Comparison of ENCODE assay signal across 14 cellular contexts in the genomic region with DNA sequence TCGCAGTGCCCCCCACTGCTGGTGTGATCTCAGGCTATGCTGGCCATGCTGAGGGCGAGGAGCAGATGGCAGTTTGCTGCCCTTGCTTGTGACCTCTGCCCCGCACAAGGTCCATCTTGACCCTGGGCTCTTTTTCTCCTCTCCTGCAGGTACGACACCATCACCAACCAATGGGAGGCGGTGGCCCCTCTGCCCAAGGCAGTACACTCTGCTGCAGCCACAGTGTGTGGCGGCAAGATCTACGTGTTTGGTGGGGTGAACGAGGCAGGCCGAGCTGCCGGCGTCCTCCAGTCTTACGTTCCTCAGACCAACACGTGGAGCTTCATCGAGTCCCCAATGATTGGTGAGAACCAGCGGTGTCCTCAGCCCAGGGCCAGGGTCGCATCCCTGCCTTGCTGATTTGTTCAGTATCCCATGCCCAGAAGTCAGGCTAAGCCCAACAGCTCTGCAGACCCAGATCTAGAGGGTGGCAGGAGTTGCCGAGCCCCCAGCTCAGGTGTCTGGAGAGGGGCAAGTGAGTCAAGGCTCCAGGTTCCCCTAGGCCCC.
"Had no signal": no experiment of that assay in that cellular context is flagged by ENCODE, and none has a peak within 500 bp of the region (broad histone marks: within the 10 kb centered on the region; RNA-seq: fewer than 3 reads in every experiment).

No MANE protein-coding gene starts in this region.

- H3K9me3 Mint-ChIP-seq: activated CD4-positive, alpha-beta T cell treated with anti-CD3 and anti-CD28 coated beads, Interleukin-2, amount 10 ng/mL, durations not matched to agents 7 days and 5 days; activated naive CD8-positive, alpha-beta T cell treated with anti-CD3 and anti-CD28 coated beads for 36 hours; effector memory CD8-positive, alpha-beta T cell; stimulated activated naive B cell treated with anti-CD40 and anti-IgM and Interleukin-4, amounts not matched to agents 10 μg/mL and 1 μg/mL and 100 μg/mL, for 72 hours had no signal

- H3K27me3 ChIP-seq: spleen, upper lobe of left lung had no signal

- DNase-seq: activated CD4-positive, alpha-beta T cell treated with anti-CD3 and anti-CD28 coated beads, Interleukin-2, amount 10 ng/mL, durations not matched to agents 7 days and 5 days; activated naive CD4-positive, alpha-beta T cell; activated naive CD8-positive, alpha-beta T cell treated with anti-CD3 and anti-CD28 coated beads for 36 hours; amniotic stem cell; dermis blood vessel endothelial cell; effector memory CD8-positive, alpha-beta T cell; spleen; stimulated activated CD4-positive, alpha-beta T cell treated with anti-CD3 and anti-CD28 coated beads, Interleukin-4, amount 100 ng/mL, for 4 hours; stimulated activated naive B cell treated with anti-CD40 and anti-IgM and Interleukin-4, amounts not matched to agents 10 μg/mL and 1 μg/mL and 100 μg/mL, for 72 hours; T1000 had no signal

- H3K27ac ChIP-seq: parathyroid adenoma, spleen, thoracic aorta, upper lobe of left lung had no signal

- H3K4me1 ChIP-seq: parathyroid adenoma had no signal

- H3K27ac Mint-ChIP-seq: activated naive CD8-positive, alpha-beta T cell treated with anti-CD3 and anti-CD28 coated beads for 36 hours; effector memory CD8-positive, alpha-beta T cell had no signal

- H3K4me3 ChIP-seq: spleen, thoracic aorta, upper lobe of left lung had no signal

- ATAC-seq: activated CD4-positive, CD25-positive, alpha-beta regulatory T cell treated with anti-CD3 and anti-CD28 coated beads, Interleukin-2, amount 50 U/mL, for 24 hours; effector memory CD8-positive, alpha-beta T cell; stimulated activated naive B cell treated with anti-CD40 and anti-IgM and Interleukin-4, amounts not matched to agents 10 μg/mL and 1 μg/mL and 100 μg/mL, for 72 hours had no signal

- H3K9me3 ChIP-seq: spleen, thoracic aorta, upper lobe of left lung had no signal

- H3K27me3 Mint-ChIP-seq: activated CD4-positive, alpha-beta T cell treated with anti-CD3 and anti-CD28 coated beads, Interleukin-2, amount 10 ng/mL, durations not matched to agents 7 days and 5 days; activated naive CD8-positive, alpha-beta T cell treated with anti-CD3 and anti-CD28 coated beads for 36 hours; effector memory CD8-positive, alpha-beta T cell; stimulated activated naive B cell treated with anti-CD40 and anti-IgM and Interleukin-4, amounts not matched to agents 10 μg/mL and 1 μg/mL and 100 μg/mL, for 72 hours had no signal

- H3K4me3 Mint-ChIP-seq: activated CD4-positive, alpha-beta T cell treated with anti-CD3 and anti-CD28 coated beads, Interleukin-2, amount 10 ng/mL, durations not matched to agents 7 days and 5 days; activated naive CD8-positive, alpha-beta T cell treated with anti-CD3 and anti-CD28 coated beads for 36 hours; effector memory CD8-positive, alpha-beta T cell; stimulated activated naive B cell treated with anti-CD40 and anti-IgM and Interleukin-4, amounts not matched to agents 10 μg/mL and 1 μg/mL and 100 μg/mL, for 72 hours had no signal

- H3K4me1 Mint-ChIP-seq: activated CD4-positive, alpha-beta T cell treated with anti-CD3 and anti-CD28 coated beads, Interleukin-2, amount 10 ng/mL, durations not matched to agents 7 days and 5 days; activated naive CD8-positive, alpha-beta T cell treated with anti-CD3 and anti-CD28 coated beads for 36 hours; stimulated activated naive B cell treated with anti-CD40 and anti-IgM and Interleukin-4, amounts not matched to agents 10 μg/mL and 1 μg/mL and 100 μg/mL, for 72 hours had no signal
